ENCODE assay signal across 1 cellular context in genomic region chr4:186726440-186727148, GRCh38.
TF ChIP-seq lines count a peak whose summit lies in the region.

No MANE protein-coding gene starts in this region.

TF ChIP-seq in HepG2, 621 proteins besides CTCF, POLR2A, EP300 and RAD21 (continued from another document and continues in another):
- TF ChIP-seq KAT7 (CRISPR knock-in tag; IDR thresholded peaks at IDR 0.05; ENCODE audit: borderline replicate concordance), result peak; percentile 84
- no peak for TF ChIP-seq ELK4 (CRISPR knock-in tag; IDR thresholded peaks at IDR 0.05; ENCODE audit: borderline replicate concordance)
- TF ChIP-seq ZNF891 (CRISPR knock-in tag; IDR thresholded peaks at IDR 0.05), result peak; percentile 95
- TF ChIP-seq SOX13 (IDR thresholded peaks at IDR 0.05), result no peak
- TF ChIP-seq SOX13 (CRISPR knock-in tag; conservative IDR thresholded peaks at IDR 0.05 in 1 of 2, IDR thresholded peaks at IDR 0.05 in 1 of 2), result peak in 1 of 2 experiments; percentile 65; a peak in 2 of 4 replicates
- TF ChIP-seq LRRFIP1 (CRISPR knock-in tag; conservative IDR thresholded peaks at IDR 0.05), result 0 out of 2 replicates have a peak, but pooled peaks have one; percentile 33
- TF ChIP-seq MIER2 (CRISPR knock-in tag; IDR thresholded peaks at IDR 0.05), result no peak
- peak; percentile 93 for TF ChIP-seq CREB1 (IDR thresholded peaks at IDR 0.05)
- TF ChIP-seq CREB1 (CRISPR knock-in tag; IDR thresholded peaks at IDR 0.05), result peak; percentile 91
- no peak for TF ChIP-seq TMF1 (CRISPR knock-in tag; IDR thresholded peaks at IDR 0.05; ENCODE audit: low read depth)
- TF ChIP-seq HMGA1 (CRISPR knock-in tag; conservative IDR thresholded peaks at IDR 0.05), result no peak
- peak; percentile 76 for TF ChIP-seq ZNF343 (CRISPR knock-in tag; IDR thresholded peaks at IDR 0.05)
- peak; percentile 56 for TF ChIP-seq ASH2L (IDR thresholded peaks at IDR 0.05; ENCODE audit: insufficient read length, low read depth, low read length)
- TF ChIP-seq SP2 (CRISPR knock-in tag; IDR thresholded peaks at IDR 0.05), result no peak
- no peak for TF ChIP-seq E2F2 (CRISPR knock-in tag; IDR thresholded peaks at IDR 0.05; ENCODE audit: borderline replicate concordance)
- TF ChIP-seq MAF1 (CRISPR knock-in tag; IDR thresholded peaks at IDR 0.05; ENCODE audit: borderline replicate concordance), result no peak
- 0 out of 2 replicates have a peak, but pooled peaks have one; percentile 15 for TF ChIP-seq ZNF766 (CRISPR knock-in tag; IDR thresholded peaks at IDR 0.05; ENCODE audit: borderline replicate concordance)
- no peak for TF ChIP-seq GRHL1 (CRISPR knock-in tag; conservative IDR thresholded peaks at IDR 0.05)
- TF ChIP-seq HOXA7 (CRISPR knock-in tag; IDR thresholded peaks at IDR 0.05), result no peak
- peak; percentile 63 for TF ChIP-seq RBM39 (IDR thresholded peaks at IDR 0.05; ENCODE audit: low read depth, low read length, poor library complexity, severe bottlenecking)
- TF ChIP-seq TEF (CRISPR knock-in tag; IDR thresholded peaks at IDR 0.05), result no peak
- no peak; the same call in 1 of the 2 replicates for TF ChIP-seq NKX3-1 (CRISPR knock-in tag; IDR thresholded peaks at IDR 0.05)
- no peak for TF ChIP-seq ZEB1 (IDR thresholded peaks at IDR 0.05; ENCODE audit: insufficient replicate concordance, low read depth)
- TF ChIP-seq SOX5 (CRISPR knock-in tag; IDR thresholded peaks at IDR 0.05; ENCODE audit: borderline replicate concordance), result peak; percentile 48; the same call in 1 of the 2 replicates
- TF ChIP-seq TGIF2 (CRISPR knock-in tag; IDR thresholded peaks at IDR 0.05), result peak; percentile 71; the same call in 1 of the 2 replicates
- no peak for TF ChIP-seq U2AF1 (optimal IDR thresholded peaks at IDR 0.05; ENCODE audit: low read depth, low read length)
- peak; percentile 74; the same call in 1 of the 2 replicates for TF ChIP-seq TERF1 (CRISPR knock-in tag; IDR thresholded peaks at IDR 0.05)
- peak; percentile 74; the same call in 1 of the 2 replicates for TF ChIP-seq FOXC1 (CRISPR knock-in tag; IDR thresholded peaks at IDR 0.05; ENCODE audit: borderline replicate concordance)
- TF ChIP-seq ZNF777 (CRISPR knock-in tag; IDR thresholded peaks at IDR 0.05), result peak; percentile 23; the same call in 1 of the 2 replicates
- TF ChIP-seq RARG (CRISPR knock-in tag; IDR thresholded peaks at IDR 0.05; ENCODE audit: low read depth), result no peak
- TF ChIP-seq ZNF18 (CRISPR knock-in tag; IDR thresholded peaks at IDR 0.05; ENCODE audit: insufficient replicate concordance), result no peak
- no peak for TF ChIP-seq ZNF644 (CRISPR knock-in tag; IDR thresholded peaks at IDR 0.05; ENCODE audit: low read depth)
- no peak for TF ChIP-seq ZNF275 (CRISPR knock-in tag; IDR thresholded peaks at IDR 0.05; ENCODE audit: borderline replicate concordance)
- TF ChIP-seq ZNF101 (CRISPR knock-in tag; IDR thresholded peaks at IDR 0.05; ENCODE audit: borderline replicate concordance, low read depth), result no peak
- no peak for TF ChIP-seq MED13 (CRISPR knock-in tag; IDR thresholded peaks at IDR 0.05)
- TF ChIP-seq FOXK1 (CRISPR knock-in tag; IDR thresholded peaks at IDR 0.05; ENCODE audit: borderline replicate concordance, low read depth), result peak; percentile 63; the same call in 1 of the 2 replicates
- no peak for TF ChIP-seq STAT6 (CRISPR knock-in tag; IDR thresholded peaks at IDR 0.05; ENCODE audit: borderline replicate concordance)
- no peak for TF ChIP-seq SNAPC4 (CRISPR knock-in tag; IDR thresholded peaks at IDR 0.05)
